12 cellular contexts compared by ENCODE assay signal in the genomic region with DNA sequence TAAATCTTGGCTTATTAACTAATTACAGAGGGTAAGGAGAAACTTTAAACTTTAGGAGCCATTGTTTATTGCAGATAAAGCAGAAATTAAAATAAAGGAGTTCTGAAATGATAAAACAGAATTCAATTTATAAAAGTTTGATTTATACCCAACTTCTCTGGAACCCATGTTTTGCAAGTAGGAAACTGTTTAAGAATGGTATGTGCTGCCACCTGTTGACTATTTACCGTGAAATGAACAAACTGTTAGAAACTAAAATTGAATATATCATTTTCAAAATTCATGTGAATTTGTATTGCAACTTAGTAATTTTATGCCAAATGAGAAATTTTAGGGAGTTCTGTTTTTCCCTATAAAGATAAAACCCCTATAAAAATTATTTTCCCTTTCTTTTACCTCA. TPM values are rescaled to one million over a fixed set of nuclear protein-coding genes. Genes with fewer than 3 reads are reported as not detected.
DNase-seq lines count a peak whose midpoint lies in the region; ATAC-seq and TF ChIP-seq lines count a peak whose summit lies in the region.
"Had no signal": no experiment of that assay in that cellular context is flagged by ENCODE, and none has a peak within 500 bp of the region (broad histone marks: within the 10 kb centered on the region; RNA-seq: fewer than 3 reads in every experiment).

No MANE protein-coding gene starts in this region.

- no peaks in the 10 kb centered on the region for H3F3A ChIP-seq in DOHH2 (ENCODE audit: control insufficient read depth, insufficient read depth)

- TF ChIP-seq CTCF in DOHH2 (IDR thresholded peaks at IDR 0.05; ENCODE audit: low read depth, low read length, poor library complexity, severe bottlenecking) (peak; percentile 44), body of pancreas (IDR thresholded peaks at IDR 0.05) (peak in 4 of 7 experiments; percentile 19 to 42 (median 36)), liver (IDR thresholded peaks at IDR 0.05; ENCODE audit: low read depth, low read length, missing input control) (peak; percentile 28)

- no peaks in the 10 kb centered on the region for H3K79me2 ChIP-seq in DOHH2 (ENCODE audit: control insufficient read depth, low read length)

- no peak for ATAC-seq in body of pancreas
- no peak for ATAC-seq in HG02678 (IDR thresholded peaks at IDR 0.05; ENCODE audit: unreplicated experiment)
- ATAC-seq in GM19395 (IDR thresholded peaks at IDR 0.05; ENCODE audit: unreplicated experiment) = no peak

- H3K9ac ChIP-seq in liver (ENCODE audit: low read depth in 1 of 2, low read length in 2 of 2) = no peak overlapping the region

- TF ChIP-seq RAD21 in liver (IDR thresholded peaks at IDR 0.05) = peak; percentile 57 to 61

- no peak overlapping the region for H3K4me2 ChIP-seq in DOHH2 (ENCODE audit: low read length)

- no peaks in the 10 kb centered on the region for H4K20me1 ChIP-seq in DOHH2 (ENCODE audit: control insufficient read depth, insufficient read depth, low read depth, low read length)

- WGBS in body of pancreas, 2 donors = 0 to 5% methylated on average over 1 of the region's 1 CpG
- 3% methylated on average over 1 of the region's 1 CpG for WGBS in liver

- no peaks in the 10 kb centered on the region for H3K9me2 ChIP-seq in DOHH2 (replicated peaks; ENCODE audit: control insufficient read depth, low read length)

- H3K9me3 ChIP-seq in DOHH2 (ENCODE audit: control insufficient read depth, insufficient read depth, low read length) = no peaks in the 10 kb centered on the region
- H3K9me3 ChIP-seq in body of pancreas = no peaks in the 10 kb centered on the region
- no peaks in the 10 kb centered on the region for H3K9me3 ChIP-seq in liver (ENCODE audit: control insufficient read depth in 4 of 4, low read length in 3 of 4)

- no peak for TF ChIP-seq POLR2A in body of pancreas (IDR thresholded peaks at IDR 0.05)

- H3K4me3 ChIP-seq in DOHH2 (ENCODE audit: low read length) (no peak overlapping the region), body of pancreas (no peak overlapping the region), liver (ENCODE audit: low read depth in 1 of 3, low read length in 3 of 3) (no peak overlapping the region)
- H3K4me3 ChIP-seq in Jurkat, Clone E6-1 (ENCODE audit: low read length) = no peak overlapping the region
- H3K4me3 ChIP-seq: lung had no signal

- H3K36me3 ChIP-seq in DOHH2 (ENCODE audit: control insufficient read depth, low read length) (no peaks in the 10 kb centered on the region), body of pancreas (replicated peaks in 1 of 2; ENCODE audit: insufficient read depth in 1 of 2, low read depth in 2 of 2) (no peaks in the 10 kb centered on the region), liver (ENCODE audit: control insufficient read depth in 4 of 4, insufficient read depth in 3 of 4, low read depth in 1 of 4, low read length in 3 of 4) (peaks cover 0 to 2% (median 0%) of the 10 kb centered on the region in 4 donors)

- H3K27me3 ChIP-seq in DOHH2 (ENCODE audit: control insufficient read depth, low read length) (no peaks in the 10 kb centered on the region), body of pancreas (no peaks in the 10 kb centered on the region), liver (ENCODE audit: control insufficient read depth in 4 of 4, insufficient read depth in 4 of 4, low read length in 3 of 4) (no peaks in the 10 kb centered on the region)

- H3K27ac ChIP-seq in DOHH2 (ENCODE audit: low read depth, low read length) (no peak overlapping the region), body of pancreas (no peak overlapping the region), liver (ENCODE audit: low read depth in 1 of 2, low read length in 2 of 2) (no peak overlapping the region)

- DNase-seq in Jurkat, Clone E6-1 (ENCODE audit: low read depth, low spot score) = peak; percentile 4
- DNase-seq in body of pancreas (no peak), NCI-H2227 treated with DMSO at 0.1 percent for 48 hours (lab: John Stamatoyannopoulos, UW) (no peak), GM03348 (ENCODE audit: low spot score) (no peak)
- DNase-seq: activated effector memory CD4-positive, alpha-beta T cell treated with Interleukin-2 at 50 U/mL for 16 hours; effector CD4-positive, alpha-beta T cell; stimulated activated CD4-positive, alpha-beta T cell treated with anti-CD3 and anti-CD28 coated beads, Interleukin-12 subunit alpha, Interleukin-12 subunit beta, amount 100 ng/mL, for 4 hours had no signal

- intact Hi-C loops in body of pancreas (cut with DNase I) = no loop called here

- H3K4me1 ChIP-seq in DOHH2 (ENCODE audit: control insufficient read depth, low read length) (no peaks in the 10 kb centered on the region), body of pancreas (no peaks in the 10 kb centered on the region), liver (ENCODE audit: control insufficient read depth in 4 of 4, insufficient read depth in 4 of 4, low read length in 3 of 4) (no peaks in the 10 kb centered on the region)

TF ChIP-seq in liver, 16 proteins besides CTCF, POLR2A, EP300 and RAD21:
- no peak for TF ChIP-seq TAF1 (conservative IDR thresholded peaks at IDR 0.05)
- TF ChIP-seq FOXA2 (IDR thresholded peaks at IDR 0.05) = no peak
- TF ChIP-seq, protein P1, sequence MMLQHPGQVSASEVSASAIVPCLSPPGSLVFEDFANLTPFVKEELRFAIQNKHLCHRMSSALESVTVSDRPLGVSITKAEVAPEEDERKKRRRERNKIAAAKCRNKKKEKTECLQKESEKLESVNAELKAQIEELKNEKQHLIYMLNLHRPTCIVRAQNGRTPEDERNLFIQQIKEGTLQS (IDR thresholded peaks at IDR 0.05) = no peak
- no peak for TF ChIP-seq FOXA1 (IDR thresholded peaks at IDR 0.05)
- TF ChIP-seq, protein P2, sequence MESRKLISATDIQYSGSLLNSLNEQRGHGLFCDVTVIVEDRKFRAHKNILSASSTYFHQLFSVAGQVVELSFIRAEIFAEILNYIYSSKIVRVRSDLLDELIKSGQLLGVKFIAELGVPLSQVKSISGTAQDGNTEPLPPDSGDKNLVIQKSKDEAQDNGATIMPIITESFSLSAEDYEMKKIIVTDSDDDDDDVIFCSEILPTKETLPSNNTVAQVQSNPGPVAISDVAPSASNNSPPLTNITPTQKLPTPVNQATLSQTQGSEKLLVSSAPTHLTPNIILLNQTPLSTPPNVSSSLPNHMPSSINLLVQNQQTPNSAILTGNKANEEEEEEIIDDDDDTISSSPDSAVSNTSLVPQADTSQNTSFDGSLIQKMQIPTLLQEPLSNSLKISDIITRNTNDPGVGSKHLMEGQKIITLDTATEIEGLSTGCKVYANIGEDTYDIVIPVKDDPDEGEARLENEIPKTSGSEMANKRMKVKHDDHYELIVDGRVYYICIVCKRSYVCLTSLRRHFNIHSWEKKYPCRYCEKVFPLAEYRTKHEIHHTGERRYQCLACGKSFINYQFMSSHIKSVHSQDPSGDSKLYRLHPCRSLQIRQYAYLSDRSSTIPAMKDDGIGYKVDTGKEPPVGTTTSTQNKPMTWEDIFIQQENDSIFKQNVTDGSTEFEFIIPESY (IDR thresholded peaks at IDR 0.05) = no peak
- TF ChIP-seq HNF4G (IDR thresholded peaks at IDR 0.05) = no peak
- no peak for TF ChIP-seq JUND (IDR thresholded peaks at IDR 0.05)
- TF ChIP-seq, protein P3, sequence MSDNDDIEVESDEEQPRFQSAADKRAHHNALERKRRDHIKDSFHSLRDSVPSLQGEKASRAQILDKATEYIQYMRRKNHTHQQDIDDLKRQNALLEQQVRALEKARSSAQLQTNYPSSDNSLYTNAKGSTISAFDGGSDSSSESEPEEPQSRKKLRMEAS (IDR thresholded peaks at IDR 0.05) = no peak
- TF ChIP-seq GABPA (IDR thresholded peaks at IDR 0.05 in 1 of 2, conservative IDR thresholded peaks at IDR 0.05 in 1 of 2) = no peak
- TF ChIP-seq, protein P4, sequence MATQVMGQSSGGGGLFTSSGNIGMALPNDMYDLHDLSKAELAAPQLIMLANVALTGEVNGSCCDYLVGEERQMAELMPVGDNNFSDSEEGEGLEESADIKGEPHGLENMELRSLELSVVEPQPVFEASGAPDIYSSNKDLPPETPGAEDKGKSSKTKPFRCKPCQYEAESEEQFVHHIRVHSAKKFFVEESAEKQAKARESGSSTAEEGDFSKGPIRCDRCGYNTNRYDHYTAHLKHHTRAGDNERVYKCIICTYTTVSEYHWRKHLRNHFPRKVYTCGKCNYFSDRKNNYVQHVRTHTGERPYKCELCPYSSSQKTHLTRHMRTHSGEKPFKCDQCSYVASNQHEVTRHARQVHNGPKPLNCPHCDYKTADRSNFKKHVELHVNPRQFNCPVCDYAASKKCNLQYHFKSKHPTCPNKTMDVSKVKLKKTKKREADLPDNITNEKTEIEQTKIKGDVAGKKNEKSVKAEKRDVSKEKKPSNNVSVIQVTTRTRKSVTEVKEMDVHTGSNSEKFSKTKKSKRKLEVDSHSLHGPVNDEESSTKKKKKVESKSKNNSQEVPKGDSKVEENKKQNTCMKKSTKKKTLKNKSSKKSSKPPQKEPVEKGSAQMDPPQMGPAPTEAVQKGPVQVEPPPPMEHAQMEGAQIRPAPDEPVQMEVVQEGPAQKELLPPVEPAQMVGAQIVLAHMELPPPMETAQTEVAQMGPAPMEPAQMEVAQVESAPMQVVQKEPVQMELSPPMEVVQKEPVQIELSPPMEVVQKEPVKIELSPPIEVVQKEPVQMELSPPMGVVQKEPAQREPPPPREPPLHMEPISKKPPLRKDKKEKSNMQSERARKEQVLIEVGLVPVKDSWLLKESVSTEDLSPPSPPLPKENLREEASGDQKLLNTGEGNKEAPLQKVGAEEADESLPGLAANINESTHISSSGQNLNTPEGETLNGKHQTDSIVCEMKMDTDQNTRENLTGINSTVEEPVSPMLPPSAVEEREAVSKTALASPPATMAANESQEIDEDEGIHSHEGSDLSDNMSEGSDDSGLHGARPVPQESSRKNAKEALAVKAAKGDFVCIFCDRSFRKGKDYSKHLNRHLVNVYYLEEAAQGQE (IDR thresholded peaks at IDR 0.05) = no peak
- TF ChIP-seq RXRA (IDR thresholded peaks at IDR 0.05) = no peak
TF ChIP-seq in liver: peak in this region for 0.

RNA-seq across cellular contexts. Expression of a gene that starts 11.0 kb away (rescaled TPM):
- polyA plus RNA-seq in Jurkat, Clone E6-1 (2012; ENCODE audit: insufficient read depth, insufficient read length) = 0.92 TPM
- total RNA-seq in body of pancreas (10 to 100 TPM; 10.6 to 14.5 TPM), liver (10 to 100 TPM in 1 of 2 donors, 1 to 10 TPM in 1; 5.6 to 12.1 TPM)
- polyA plus RNA-seq in liver = 1 to 10 TPM; 3.7 to 3.9 TPM
